8 cellular contexts compared by ENCODE assay signal in genomic region chr1:155084722-155085503, GRCh38.
DNase-seq lines count a peak whose midpoint lies in the region; ATAC-seq and TF ChIP-seq lines count a peak whose summit lies in the region.

No MANE protein-coding gene starts in this region.

- peak overlapping the region; percentile 65 to 90 for H3K27ac ChIP-seq in coronary artery

- DNase-seq in C1 segment of cervical spinal cord (lab: John Stamatoyannopoulos, UW): peak; percentile 67 to 98 (median 94)
- peak; percentile 84 for DNase-seq in NCI-H524 treated with DMSO at 0.1 percent for 48 hours (lab: John Stamatoyannopoulos, UW)
- DNase-seq in activated CD4-positive, alpha-beta T cell treated with anti-CD3 and anti-CD28 coated beads for 48 hours: peak; percentile 95
- peak; percentile 94 for DNase-seq in coronary artery (ENCODE audit: low spot score)
- peak; percentile 100 for DNase-seq in left kidney (ENCODE audit: low read depth, low spot score)
- peak; percentile 91 for DNase-seq in stimulated activated CD4-positive, alpha-beta T cell treated with anti-CD3 and anti-CD28 coated beads, Interleukin-1b, Interleukin-23, amount 100 ng/mL, for 48 hours

- ATAC-seq in GM19328 (IDR thresholded peaks at IDR 0.05; ENCODE audit: unreplicated experiment) (peak; percentile 73), HG03469 (IDR thresholded peaks at IDR 0.05; ENCODE audit: unreplicated experiment) (peak; percentile 49)

- TF ChIP-seq CTCF in coronary artery (IDR thresholded peaks at IDR 0.05): peak; percentile 91

- H3K4me3 ChIP-seq in coronary artery: peak overlapping the region; percentile 74

Comparison
In these comparisons a context has a peak if more than half of its experiments do, and no peak if none do; other contexts are left out.
1. Peak in every context shown above with its lines: DNase-seq, ATAC-seq, H3K4me3 ChIP-seq and H3K27ac ChIP-seq.